Comparison of ENCODE assay signal across 8 cellular contexts in genomic region chr18:713135-713490, GRCh38. TPM values are rescaled to one million over a fixed set of nuclear protein-coding genes. Genes with fewer than 3 reads are reported as not detected.
DNase-seq lines count a peak whose midpoint lies in the region; ATAC-seq, FAIRE-seq and TF ChIP-seq lines count a peak whose summit lies in the region.

No MANE protein-coding gene starts in this region.

- CTCF ChIA-PET in PC-9 (lab: Charles Lee) (interaction anchor here (0.6 to 1.6 kb wide), 5 partner anchors 10 to 148 kb away, joined by 3 to 12 read pairs (median 3); no protein-coding TSS in a partner anchor), H1 (lab: Charles Lee; ENCODE audit: partially characterized antibody) (interaction anchor here (0.6 to 2.1 kb wide), 22 partner anchors 10 to 1517 kb away, joined by 3 to 16 read pairs (median 4); no protein-coding TSS in a partner anchor)

- peaks cover 15% of the 10 kb centered on the region for H3K27me3 Mint-ChIP-seq in nephron progenitor cell (ENCODE audit: low read depth, poor library complexity)

- H3K23me2 ChIP-seq in H1 (ENCODE audit: low read depth, low read length) = peaks cover 8% of the 10 kb centered on the region; the same call in 1 of the 2 replicates

- no peak overlapping the region for H3K56ac ChIP-seq in H1 (replicated peaks; ENCODE audit: insufficient read length, low read depth, low read length)

- BruUV-seq in PC-9 (replicated peaks; lab: Mats Ljungman, UMichigan) = TSS peak; percentile 90

- no peak for TF ChIP-seq RAD21 in H1 (IDR thresholded peaks at IDR 0.05 in 1 of 2, conservative IDR thresholded peaks at IDR 0.05 in 1 of 2; ENCODE audit: low read depth in 2 of 2, low read length in 2 of 2)

- no peak for FAIRE-seq in H1 (lab: Jason Lieb, UNC)
- no peak for FAIRE-seq in RCC 7860 (lab: Jason Lieb, UNC)

- H3K27ac ChIP-seq in BLaER1 (no peak overlapping the region), PC-9 (no peak overlapping the region), H1 (ENCODE audit: low read depth, low read length) (no peak overlapping the region)

- H3K79me2 ChIP-seq in PC-9 (ENCODE audit: low read depth) (peaks cover 36% of the 10 kb centered on the region), H1 (ENCODE audit: control insufficient read depth in 1 of 2, insufficient read depth in 2 of 2, low read length in 2 of 2) (peaks cover 12 to 30% of the 10 kb centered on the region in 2 experiments)

- no peak overlapping the region for H4K5ac ChIP-seq in H1 (ENCODE audit: insufficient read length, low read depth, low read length)

- no peak overlapping the region; the same call in 1 of the 2 replicates for H3K18ac ChIP-seq in H1 (ENCODE audit: extremely low read depth, low read length)

- H2BK15ac ChIP-seq in H1 (ENCODE audit: low read length) = no peak overlapping the region

- TF ChIP-seq CTCF in PC-9 (conservative IDR thresholded peaks at IDR 0.05) = no peak
- TF ChIP-seq CTCF in H1 (IDR thresholded peaks at IDR 0.05; ENCODE audit: control extremely low read depth in 1 of 3, insufficient read depth in 1 of 3, low read depth in 1 of 3, low read length in 3 of 3) = no peak
- no peak for TF ChIP-seq CTCF in nephron progenitor cell (IDR thresholded peaks at IDR 0.05)

- H3K23ac ChIP-seq in H1 (ENCODE audit: insufficient read length) = no peak overlapping the region

- H2AFZ ChIP-seq in PC-9 = peak overlapping the region; percentile 87
- 0 out of 2 replicates have a peak overlapping the region, but pooled peaks have one; percentile 0 for H2AFZ ChIP-seq in H1 (ENCODE audit: low read length)

- TF ChIP-seq POLR2A in H1 (IDR thresholded peaks at IDR 0.05; ENCODE audit: control extremely low read depth in 1 of 2, low read depth in 2 of 2, low read length in 2 of 2) = no peak

- ATAC-seq in GM18519 (IDR thresholded peaks at IDR 0.05; ENCODE audit: low FRiP score, unreplicated experiment) (no peak), HG03432 (IDR thresholded peaks at IDR 0.05; ENCODE audit: unreplicated experiment) (no peak)

- TF ChIP-seq EP300 in H1 (IDR thresholded peaks at IDR 0.05; ENCODE audit: borderline replicate concordance in 1 of 2, low read depth in 2 of 2, low read length in 2 of 2) = no peak

- 82% methylated on average over 10 of the region's 23 CpGs; no CpG with 5 or more reads in 1 of the 2 experiments for WGBS in H1 (ENCODE audit: extremely low coverage in 1 of 2, insufficient coverage in 1 of 2, insufficient read length in 1 of 2, insufficient replicate concordance in 2 of 2, low coverage in 1 of 2, low lambda C conversion rate in 2 of 2, missing lambda C conversion rate in 1 of 2), 2 experiments

- H3K79me1 ChIP-seq in H1 (ENCODE audit: low read depth, low read length) = peaks cover 9% of the 10 kb centered on the region; the same call in 1 of the 2 replicates

- H2AK5ac ChIP-seq in H1 (ENCODE audit: low read depth, low read length) = no peak overlapping the region

- H3K9ac ChIP-seq in BLaER1 (no peak overlapping the region), H1 (replicated peaks in 1 of 4; ENCODE audit: extremely low read depth in 1 of 4, low read depth in 3 of 4, low read length in 3 of 4) (peak overlapping the region in 1 of 4 experiments; percentile 8; a peak in 1 of 7 replicates)

- H2BK5ac ChIP-seq in H1 (ENCODE audit: low read depth, low read length) = no peak overlapping the region

- H3K4me1 Mint-ChIP-seq in nephron progenitor cell = peaks cover 25% of the 10 kb centered on the region

- 0 out of 2 replicates have a peak overlapping the region, but pooled peaks have one; percentile 71 for H3K4me3 ChIP-seq in BLaER1
- peak overlapping the region; percentile 92 for H3K4me3 ChIP-seq in PC-9
- H3K4me3 ChIP-seq in H1 (ENCODE audit: extremely low read depth in 1 of 4, insufficient read depth in 2 of 4, low read depth in 3 of 4, low read length in 4 of 4) = peak overlapping the region; percentile 26 to 81 (median 34)

- peaks cover 16% of the 10 kb centered on the region for H3K9me3 Mint-ChIP-seq in nephron progenitor cell

- no peak overlapping the region for H3K27ac Mint-ChIP-seq in nephron progenitor cell

- POLR2A ChIA-PET in PC-9 (lab: Charles Lee; ENCODE audit: unreplicated experiment) (interaction anchor here (0.6 to 0.8 kb wide), 2 partner anchors 55 to 1862 kb away, joined by 5 to 8 read pairs; partner anchors contain the start of gene TYMS), H1 (lab: Charles Lee; ENCODE audit: partially characterized antibody) (interaction anchor here (0.7 to 1.6 kb wide), 9 partner anchors 10 to 126 kb away, joined by 3 to 6 read pairs (median 3); partner anchors contain the start of gene TYMS)

- peak overlapping the region; percentile 65 for H4K91ac ChIP-seq in H1 (replicated peaks; ENCODE audit: insufficient read length, low read length)

- DNase-seq in PC-9 (no peak), H1 (ENCODE audit: low read depth in 1 of 2, low spot score in 2 of 2) (no peak), nephron progenitor cell (no peak), RCC 7860 (ENCODE audit: low spot score) (no peak), NCI-H1436 (lab: John Stamatoyannopoulos, UW) (no peak)

- H2BK120ac ChIP-seq in H1 (replicated peaks; ENCODE audit: low read depth, low read length) = no peak overlapping the region

- H3K4ac ChIP-seq in H1 (replicated peaks; ENCODE audit: insufficient read length, low read depth, low read length) = no peak overlapping the region

- peak overlapping the region; percentile 58 for H3K4me3 Mint-ChIP-seq in nephron progenitor cell

- peaks cover 23% of the 10 kb centered on the region for H3K27me3 ChIP-seq in BLaER1
- no peaks in the 10 kb centered on the region for H3K27me3 ChIP-seq in PC-9 (ENCODE audit: insufficient read depth, low read depth)
- H3K27me3 ChIP-seq in H1 (replicated peaks in 1 of 4; ENCODE audit: control insufficient read depth in 3 of 4, extremely low read depth in 1 of 4, insufficient read depth in 3 of 4, low read length in 3 of 4) = no peaks in the 10 kb centered on the region

- H2BK12ac ChIP-seq in H1 (ENCODE audit: low read depth, low read length) = no peak overlapping the region

- peaks cover 12% of the 10 kb centered on the region for H3K36me3 Mint-ChIP-seq in nephron progenitor cell (ENCODE audit: low read depth)

- no peaks in the 10 kb centered on the region for H4K20me1 ChIP-seq in BLaER1
- no peaks in the 10 kb centered on the region; the same call in 1 of the 2 replicates for H4K20me1 ChIP-seq in PC-9 (ENCODE audit: insufficient read depth)
- peaks cover 3 to 5% of the 10 kb centered on the region in 2 experiments for H4K20me1 ChIP-seq in H1 (replicated peaks in 1 of 2; ENCODE audit: control insufficient read depth in 1 of 2, insufficient read depth in 2 of 2, low read length in 2 of 2)

- H3F3A ChIP-seq in PC-9 (ENCODE audit: insufficient read depth, low read depth) = 0 out of 2 replicates have a peak, but pooled peaks cover 7% of the 10 kb centered on the region

- H3K14ac ChIP-seq in H1 (ENCODE audit: insufficient read length) = no peak overlapping the region

- H2BK20ac ChIP-seq in H1 (ENCODE audit: low read length) = no peak overlapping the region

- H3K36me3 ChIP-seq in BLaER1 (peaks cover 13% of the 10 kb centered on the region), PC-9 (ENCODE audit: low read depth) (no peaks in the 10 kb centered on the region; the same call in 1 of the 2 replicates), H1 (ENCODE audit: control insufficient read depth in 2 of 4, insufficient read depth in 4 of 4, low read length in 3 of 4) (peaks cover 0 to 4% (median 0%) of the 10 kb centered on the region in 4 experiments; a peak in 2 of 8 replicates)

- intact Hi-C loops in PC-9 (cut with micrococcal nuclease; ENCODE audit: unreplicated experiment) = loop anchor here (10.0 kb wide), 2 partner anchors 88 to 122 kb away; no protein-coding TSS in a partner anchor

- H3K4me1 ChIP-seq in BLaER1 (peaks cover 14% of the 10 kb centered on the region), PC-9 (replicated peaks; ENCODE audit: insufficient read depth) (peaks cover 8% of the 10 kb centered on the region; the same call in 1 of the 2 replicates), H1 (replicated peaks in 1 of 4; ENCODE audit: control insufficient read depth in 3 of 4, insufficient read depth in 4 of 4, low read length in 3 of 4) (peaks cover 0 to 3% (median 1%) of the 10 kb centered on the region in 4 experiments; a peak in 2 of 7 replicates)

- H3K9me3 ChIP-seq in BLaER1 (peaks cover 14% of the 10 kb centered on the region), PC-9 (ENCODE audit: insufficient read depth, low read depth) (no peaks in the 10 kb centered on the region), H1 (ENCODE audit: insufficient read depth in 2 of 2, low read depth in 1 of 2, low read length in 1 of 2) (no peaks in the 10 kb centered on the region)

- no peak overlapping the region for H4K8ac ChIP-seq in H1 (ENCODE audit: extremely low read depth, insufficient read depth, low read length)

- H3K4me2 ChIP-seq in BLaER1 = no peak overlapping the region
- H3K4me2 ChIP-seq in PC-9 = peak overlapping the region; percentile 67
- H3K4me2 ChIP-seq in H1 (ENCODE audit: insufficient read depth in 1 of 2, low read depth in 2 of 2, low read length in 2 of 2) = peak overlapping the region; percentile 19 to 65; a peak in 3 of 4 replicates

- H3K9me2 ChIP-seq in PC-9 (ENCODE audit: insufficient read depth) = no peaks in the 10 kb centered on the region

TF ChIP-seq in H1, 55 proteins besides CTCF, POLR2A, EP300 and RAD21 (continues in another document):
- TF ChIP-seq GABPA (IDR thresholded peaks at IDR 0.05; ENCODE audit: borderline replicate concordance, insufficient read depth, low read length) = no peak

RNA-seq across cellular contexts. Expression of gene ENOSF1, which starts 0.7 kb away (rescaled TPM):
- 48.7 and 60.6 TPM in 2 replicates for total RNA-seq in PC-9 (2021)
- 25.6 and 26.4 TPM in 2 replicates for total RNA-seq in H1 (2021; fragmentation: NEBNext Ultra II Directional; extraction: Animal tissue kit (Norgen Biotek cat#: 25700))
- polyA plus RNA-seq in H1 (2011; rRNA removed) = 15.4 and 17.6 TPM in 2 replicates
- polyA plus RNA-seq in H1 (2011; cell fraction: cytosol; rRNA removed) = 23.2 TPM
- polyA plus RNA-seq in H1 (2011; cell fraction: nucleus; rRNA removed) = 76.0 TPM
- polyA plus RNA-seq in H1 (2012, experiment 1 of 2) = 27.7 to 38.4 TPM (median 34.8 TPM) in 4 replicates
- polyA plus RNA-seq in H1 (2012, experiment 2 of 2) = 9.0 TPM
- polyA plus RNA-seq in H1 (2013, experiment 1 of 2) = 15.4 TPM
- polyA plus RNA-seq in H1 (2013, experiment 2 of 2) = 11.1 TPM
- 36.7 and 42.8 TPM in 2 replicates for polyA minus RNA-seq in H1 (2011; rRNA and poly(A)+ RNA removed)
- polyA minus RNA-seq in H1 (2011; cell fraction: cytosol; rRNA and poly(A)+ RNA removed) = 34.8 TPM
- 66.9 TPM for polyA minus RNA-seq in H1 (2011; cell fraction: nucleus; rRNA and poly(A)+ RNA removed)

RNA-seq across cellular contexts. Expression of gene TYMS, which starts 55.7 kb away (rescaled TPM):
- 138 and 149 TPM in 2 replicates for total RNA-seq in PC-9 (2021)
- 85.1 and 91.9 TPM in 2 replicates for total RNA-seq in H1 (2021; fragmentation: NEBNext Ultra II Directional; extraction: Animal tissue kit (Norgen Biotek cat#: 25700))
- 76.8 and 110 TPM in 2 replicates for polyA plus RNA-seq in H1 (2011; rRNA removed)
- 78.5 TPM for polyA plus RNA-seq in H1 (2011; cell fraction: cytosol; rRNA removed)
- 120 TPM for polyA plus RNA-seq in H1 (2011; cell fraction: nucleus; rRNA removed)
- polyA plus RNA-seq in H1 (2012, experiment 1 of 2) = 99.4 to 132 TPM (median 113 TPM) in 4 replicates
- polyA plus RNA-seq in H1 (2012, experiment 2 of 2) = 51.6 TPM
- polyA plus RNA-seq in H1 (2013, experiment 1 of 2) = 58.5 TPM
- polyA plus RNA-seq in H1 (2013, experiment 2 of 2) = 58.9 TPM
- 117 and 187 TPM in 2 replicates for polyA minus RNA-seq in H1 (2011; rRNA and poly(A)+ RNA removed)
- polyA minus RNA-seq in H1 (2011; cell fraction: cytosol; rRNA and poly(A)+ RNA removed) = 74.1 TPM
- polyA minus RNA-seq in H1 (2011; cell fraction: nucleus; rRNA and poly(A)+ RNA removed) = 26.6 TPM

Comparison
In these comparisons a context has a peak if more than half of its experiments do, and no peak if none do; other contexts are left out.
1. H3K4me3 ChIP-seq: peak in every context shown above with its lines; median percentile 92 in PC-9; 71 in BLaER1; 34 in H1.